13 cellular contexts compared by ENCODE assay signal in genomic region chr22:23152238-23153114, GRCh38. TPM values are rescaled to one million over a fixed set of nuclear protein-coding genes. Genes with fewer than 3 reads are reported as not detected.
DNase-seq lines count a peak whose midpoint lies in the region; ATAC-seq and TF ChIP-seq lines count a peak whose summit lies in the region.
"Had no signal": no experiment of that assay in that cellular context is flagged by ENCODE, and none has a peak within 500 bp of the region (broad histone marks: within the 10 kb centered on the region; RNA-seq: fewer than 3 reads in every experiment).

No MANE protein-coding gene starts in this region.

- H4K20me1 ChIP-seq in OCI-LY7 (ENCODE audit: insufficient read depth, low read length) = no peaks in the 10 kb centered on the region

- H3K4me1 Mint-ChIP-seq in stimulated activated naive CD8-positive, alpha-beta T cell treated with anti-CD3 and anti-CD28 coated beads, Interleukin-15, Interleukin-2, amounts not matched to agents 100 ng/mL and 50 ng/mL, for 24 hours (ENCODE audit: low read depth) = peaks cover 13% of the 10 kb centered on the region

- H3K4me1 ChIP-seq in OCI-LY7 (ENCODE audit: insufficient read depth, low read length, poor library complexity, severe bottlenecking) (peaks cover 56% of the 10 kb centered on the region), iPS-15b (ENCODE audit: control insufficient read depth, insufficient read depth, low read length) (peaks cover 6% of the 10 kb centered on the region), A673 (ENCODE audit: insufficient read depth, low read length, poor library complexity, severe bottlenecking) (no peaks in the 10 kb centered on the region)

- H3K4me2 ChIP-seq in OCI-LY7 (ENCODE audit: low read length) = peak overlapping the region; percentile 61

- H3K4me3 ChIP-seq in OCI-LY7 (ENCODE audit: low read depth, low read length, poor library complexity, severe bottlenecking) = peak overlapping the region; percentile 43
- H3K4me3 ChIP-seq in iPS-15b (ENCODE audit: low read depth, low read length) = no peak overlapping the region
- H3K4me3 ChIP-seq in A673 (ENCODE audit: low read depth, low read length, poor library complexity, severe bottlenecking) = no peak overlapping the region

- H3K27ac ChIP-seq in OCI-LY7 (ENCODE audit: low read depth, low read length, poor library complexity, severe bottlenecking) = peak overlapping the region; percentile 40
- H3K27ac ChIP-seq in A673 (ENCODE audit: low read depth, low read length, poor library complexity, severe bottlenecking) = no peak overlapping the region

- intact Hi-C loops in OCI-LY7 (cut with micrococcal nuclease; ENCODE audit: unreplicated experiment) (no loop called here), A673 (cut with micrococcal nuclease; ENCODE audit: unreplicated experiment) (no loop called here)

- no peaks in the 10 kb centered on the region for H3K9me3 Mint-ChIP-seq in stimulated activated naive CD8-positive, alpha-beta T cell treated with anti-CD3 and anti-CD28 coated beads, Interleukin-15, Interleukin-2, amounts not matched to agents 100 ng/mL and 50 ng/mL, for 24 hours
- H3K9me3 Mint-ChIP-seq: mesothelial cell of epicardium had no signal

- peak overlapping the region; percentile 95 for H2AFZ ChIP-seq in OCI-LY7 (ENCODE audit: low read length)

- H3K27me3 ChIP-seq in iPS-15b (ENCODE audit: control insufficient read depth, insufficient read depth, low read length) (no peaks in the 10 kb centered on the region), A673 (replicated peaks; ENCODE audit: insufficient read depth, low read depth, low read length, poor library complexity) (no peaks in the 10 kb centered on the region)

- H3K79me2 ChIP-seq in OCI-LY7 (ENCODE audit: insufficient read depth, low read depth, low read length) = no peaks in the 10 kb centered on the region

- H3K9me2 ChIP-seq in OCI-LY7 (ENCODE audit: insufficient read depth, low read length) = no peaks in the 10 kb centered on the region

- BruUV-seq in OCI-LY7 (replicated peaks; lab: Mats Ljungman, UMichigan) = no TSS peak
- no TSS peak for BruUV-seq in A673 (replicated peaks; lab: Mats Ljungman, UMichigan)

- CTCF ChIA-PET in OCI-LY7 (lab: Charles Lee; ENCODE audit: unreplicated experiment) (no interaction called here), A673 (lab: Charles Lee) (no interaction called here)

- H3K36me3 Mint-ChIP-seq in stimulated activated naive CD8-positive, alpha-beta T cell treated with anti-CD3 and anti-CD28 coated beads, Interleukin-15, Interleukin-2, amounts not matched to agents 100 ng/mL and 50 ng/mL, for 24 hours (ENCODE audit: low read depth) = no peaks in the 10 kb centered on the region

- H3K36me3 ChIP-seq in OCI-LY7 (ENCODE audit: insufficient read depth, low read length) (no peaks in the 10 kb centered on the region), iPS-15b (ENCODE audit: control insufficient read depth, insufficient read depth, low read length) (peaks cover 3% of the 10 kb centered on the region), A673 (ENCODE audit: insufficient read depth, low read length, poor library complexity, severe bottlenecking) (no peaks in the 10 kb centered on the region)

- H3K9ac ChIP-seq in iPS-15b (ENCODE audit: low read depth, low read length) = peak overlapping the region; percentile 8

- no peak for ATAC-seq in stimulated activated naive CD8-positive, alpha-beta T cell treated with anti-CD3 and anti-CD28 coated beads, Interleukin-15, Interleukin-2, amounts not matched to agents 100 U/mL and 50 U/mL, for 24 hours

- in situ Hi-C loops in GM13976 (cut with MboI; ENCODE audit: low sequenced_read_pairs, unreplicated experiment) = no loop called here

- POLR2A ChIA-PET in OCI-LY7 (lab: Charles Lee) (interaction anchor here (0.6 to 2.4 kb wide), 5 partner anchors 8 to 43 kb away, joined by 3 to 17 read pairs (median 4); partner anchors contain the start of gene RAB36), A673 (lab: Charles Lee; ENCODE audit: low non-redundant PET) (no interaction called here)

- H3K9me3 ChIP-seq in OCI-LY7 (ENCODE audit: low read length) = no peaks in the 10 kb centered on the region
- no peaks in the 10 kb centered on the region for H3K9me3 ChIP-seq in iPS-15b (ENCODE audit: control insufficient read depth, insufficient read depth, low read length)
- H3K9me3 ChIP-seq in A673 (ENCODE audit: low read depth, low read length, poor library complexity, severe bottlenecking) = no peaks in the 10 kb centered on the region

- no peaks in the 10 kb centered on the region for H3K27me3 Mint-ChIP-seq in stimulated activated naive CD8-positive, alpha-beta T cell treated with anti-CD3 and anti-CD28 coated beads, Interleukin-15, Interleukin-2, amounts not matched to agents 100 ng/mL and 50 ng/mL, for 24 hours

- peak overlapping the region; percentile 65 for H3K27ac Mint-ChIP-seq in stimulated activated naive CD8-positive, alpha-beta T cell treated with anti-CD3 and anti-CD28 coated beads, Interleukin-15, Interleukin-2, amounts not matched to agents 100 ng/mL and 50 ng/mL, for 24 hours
- H3K27ac Mint-ChIP-seq: mesothelial cell of epicardium had no signal

- TF ChIP-seq CTCF in OCI-LY7 (conservative IDR thresholded peaks at IDR 0.05; ENCODE audit: low read length) (no peak), GM13976 (IDR thresholded peaks at IDR 0.05; ENCODE audit: borderline replicate concordance, control extremely low read depth, extremely low read depth, insufficient read depth, missing control alignments) (no peak), A673 (conservative IDR thresholded peaks at IDR 0.05; ENCODE audit: low read depth, low read length) (no peak)

- no peak for DNase-seq in stimulated activated naive CD8-positive, alpha-beta T cell treated with anti-CD3 and anti-CD28 coated beads, Interleukin-15, Interleukin-2, amounts not matched to agents 100 U/mL and 50 U/mL, for 24 hours
- peak; percentile 79 for DNase-seq in OCI-LY7 (ENCODE audit: low spot score)
- DNase-seq in NCI-H82 (lab: John Stamatoyannopoulos, UW) = no peak
- no peak for DNase-seq in mucosa of gallbladder (ENCODE audit: low spot score)
- no peak for DNase-seq in GM13976 (ENCODE audit: low spot score)
- no peak for DNase-seq in A673 (ENCODE audit: low spot score)
- DNase-seq: activated CD4-positive, CD25-positive, alpha-beta regulatory T cell treated with anti-CD3 and anti-CD28 coated beads, Interleukin-2, amount 50 U/mL, for 72 hours; NCI-H2171 treated with DMSO at 0.1 percent for 48 hours; stimulated activated CD4-positive, alpha-beta T cell treated with anti-CD3 and anti-CD28 coated beads, Interleukin-15, amount 100 ng/mL, for 24 hours had no signal

- no peak overlapping the region for H3K4me3 Mint-ChIP-seq in stimulated activated naive CD8-positive, alpha-beta T cell treated with anti-CD3 and anti-CD28 coated beads, Interleukin-15, Interleukin-2, amounts not matched to agents 100 ng/mL and 50 ng/mL, for 24 hours
- H3K4me3 Mint-ChIP-seq: mesothelial cell of epicardium had no signal

RNA-seq across cellular contexts. Expression of gene RAB36, which starts 7.2 kb away (rescaled TPM):
- total RNA-seq in OCI-LY7 (2014; rRNA removed; shearing (Covaris generic)) = 0.15 and 0.41 TPM in 2 replicates
- total RNA-seq in OCI-LY7 (2022) (2.5 and 3.0 TPM in 2 replicates), mucosa of gallbladder (22.3 TPM), A673 (2021) (4.1 and 4.9 TPM in 2 replicates)

RNA-seq across cellular contexts. Expression of gene RSPH14, which starts 10.7 kb away (rescaled TPM):
- 0.98 and 3.0 TPM in 2 replicates for total RNA-seq in OCI-LY7 (2014; rRNA removed; shearing (Covaris generic))
- 6.1 and 7.9 TPM in 2 replicates for total RNA-seq in OCI-LY7 (2022)
- 2.9 TPM for total RNA-seq in mucosa of gallbladder
- 0.55 TPM in 1 of 2 replicates, not detected in the other for total RNA-seq in A673 (2021)
- total RNA-seq: MCF 10A had no signal

RNA-seq across cellular contexts. Expression of gene BCR, which starts 27.8 kb away (rescaled TPM):
- 46.5 and 51.3 TPM in 2 replicates for total RNA-seq in OCI-LY7 (2014; rRNA removed; shearing (Covaris generic))
- total RNA-seq in OCI-LY7 (2022) (38.7 and 42.2 TPM in 2 replicates), mucosa of gallbladder (58.6 TPM), A673 (2021) (62.5 and 63.1 TPM in 2 replicates)
